In genomic region chr15:88269371-88270062, GRCh38 we compare ENCODE assay signal across 22 cellular contexts. TPM values are rescaled to one million over a fixed set of nuclear protein-coding genes. Genes with fewer than 3 reads are reported as not detected.
DNase-seq lines count a peak whose midpoint lies in the region; ATAC-seq and TF ChIP-seq lines count a peak whose summit lies in the region.
"Had no signal": no experiment of that assay in that cellular context is flagged by ENCODE, and none has a peak within 500 bp of the region (broad histone marks: within the 10 kb centered on the region; RNA-seq: fewer than 3 reads in every experiment).

No MANE protein-coding gene starts in this region.

- H4K91ac ChIP-seq in H9 (ENCODE audit: insufficient read length, low read depth, low read length) = no peak overlapping the region

- no peak for TF ChIP-seq POLR2A in spleen (IDR thresholded peaks at IDR 0.05)

- no peak overlapping the region for H3K23ac ChIP-seq in H9 (ENCODE audit: insufficient read length, low read depth, low read length)

- peaks cover 0 to 7% of the 10 kb centered on the region in 2 experiments; a peak in 2 of 4 replicates for H3K4me1 Mint-ChIP-seq in H9
- no peaks in the 10 kb centered on the region for H3K4me1 Mint-ChIP-seq in immature natural killer cell
- H3K4me1 Mint-ChIP-seq: CD14-positive monocyte; CD8-positive, alpha-beta memory T cell had no signal

- H3K14ac ChIP-seq in H9 (ENCODE audit: insufficient read depth, low read length) = no peak overlapping the region

- no peak overlapping the region for H4K8ac ChIP-seq in H9 (replicated peaks; ENCODE audit: insufficient read length, low read depth, low read length)

- WGBS in H9 (ENCODE audit: extremely low coverage, insufficient read length, low lambda C conversion rate) = no CpG with 5 or more reads among the region's 4 CpGs
- WGBS in spleen, 5 donors = 56 to 75% (median 65%) methylated on average over 3 to 4 of the region's 4 CpGs

- DNase-seq in H9 = no peak
- DNase-seq in cerebellar cortex (ENCODE audit: low spot score) = peak; percentile 83
- DNase-seq in medulla oblongata (ENCODE audit: extremely low spot score) = peak; percentile 68
- peak; percentile 25 for DNase-seq in spleen
- no peak for DNase-seq in left lobe of liver (ENCODE audit: low spot score)
- no peak for DNase-seq in immature natural killer cell
- DNase-seq in NCI-H1092 treated with DMSO at 0.1 percent for 48 hours (lab: John Stamatoyannopoulos, UW) = no peak
- DNase-seq: 8988T; ACHN; AML-193; BE2C; CD4-positive, alpha-beta T cell; CD8-positive, alpha-beta memory T cell; DMS 273 treated with DMSO at 0.1 percent for 48 hours; DMS79; EL; GM23248; HFFc6 had no signal

- no peak overlapping the region for H3K18ac ChIP-seq in H9 (ENCODE audit: insufficient read length, low read depth, low read length)

- no peak overlapping the region for H2AK5ac ChIP-seq in H9 (ENCODE audit: insufficient read length, low read length)

- H3K9ac ChIP-seq in H9 (ENCODE audit: extremely low read depth, insufficient read length, low read length) = no peak overlapping the region
- H3K9ac ChIP-seq: BLaER1 treated with 17β-estradiol and CSF1 and Interleukin-3, amounts not matched to agents 10 nM and 100 nM; GM23248 had no signal

- H3K9me3 Mint-ChIP-seq in H9 (no peaks in the 10 kb centered on the region), immature natural killer cell (no peaks in the 10 kb centered on the region)
- H3K9me3 Mint-ChIP-seq: CD14-positive monocyte; CD4-positive, alpha-beta T cell; CD8-positive, alpha-beta memory T cell; HFFc6 had no signal

- no peak overlapping the region for H2BK20ac ChIP-seq in H9 (ENCODE audit: low read depth, low read length, poor library complexity, severe bottlenecking)

- H3K27ac Mint-ChIP-seq in H9 (no peak overlapping the region), immature natural killer cell (no peak overlapping the region)
- H3K27ac Mint-ChIP-seq: CD14-positive monocyte; CD4-positive, alpha-beta T cell; CD8-positive, alpha-beta memory T cell; HFFc6 had no signal

- no peaks in the 10 kb centered on the region for H4K20me1 ChIP-seq in H9 (ENCODE audit: control insufficient read depth, insufficient read depth, insufficient read length)
- H4K20me1 ChIP-seq: BLaER1 treated with 17β-estradiol and CSF1 and Interleukin-3, amounts not matched to agents 10 nM and 100 nM had no signal

- no peak overlapping the region for H2AFZ ChIP-seq in H9 (ENCODE audit: low read length)
- H2AFZ ChIP-seq: GM23248 had no signal

- H3K27me3 Mint-ChIP-seq in H9 (ENCODE audit: low read depth) (peaks cover 81% of the 10 kb centered on the region), immature natural killer cell (ENCODE audit: low read depth in 3 of 3) (peaks cover 0 to 3% (median 2%) of the 10 kb centered on the region in 3 donors)

- H3K56ac ChIP-seq in H9 (ENCODE audit: insufficient read length, low read depth, low read length) = no peak overlapping the region

- H3K27me3 ChIP-seq in H9 (ENCODE audit: insufficient read depth, low read length) (no peaks in the 10 kb centered on the region; the same call in 1 of the 2 replicates), spleen (replicated peaks in 1 of 7) (peaks cover 0 to 46% (median 0%) of the 10 kb centered on the region in 7 donors)
- H3K27me3 ChIP-seq: BLaER1 treated with 17β-estradiol and CSF1 and Interleukin-3, amounts not matched to agents 10 nM and 100 nM had no signal

- H2BK12ac ChIP-seq in H9 (ENCODE audit: insufficient read length, low read depth, low read length) = no peak overlapping the region

- H3K79me1 ChIP-seq in H9 (ENCODE audit: insufficient read depth, low read depth, low read length, poor library complexity, severe bottlenecking) = no peaks in the 10 kb centered on the region

- no peak for ATAC-seq in left lobe of liver
- ATAC-seq: A549 had no signal

- no peaks in the 10 kb centered on the region for H3K23me2 ChIP-seq in H9 (ENCODE audit: insufficient read length, low read depth, low read length, poor library complexity, severe bottlenecking)

- no peak overlapping the region for H2BK15ac ChIP-seq in H9 (ENCODE audit: low read depth, low read length)

- H3K4me2 ChIP-seq in H9 (ENCODE audit: insufficient read depth, insufficient read length, low read length) = no peak overlapping the region
- H3K4me2 ChIP-seq: A549; BLaER1 treated with 17β-estradiol and CSF1 and Interleukin-3, amounts not matched to agents 10 nM and 100 nM had no signal

- H3K79me2 ChIP-seq in H9 (ENCODE audit: insufficient read depth, low read length) = no peaks in the 10 kb centered on the region

- no peak overlapping the region for H3K4me3 ChIP-seq in spleen
- H3K4me3 ChIP-seq: A549; BLaER1 treated with 17β-estradiol and CSF1 and Interleukin-3, amounts not matched to agents 10 nM and 100 nM; GM23248; HAP-1 had no signal

- TF ChIP-seq CTCF in H9 (conservative IDR thresholded peaks at IDR 0.05) = no peak
- no peak for TF ChIP-seq CTCF in spleen (IDR thresholded peaks at IDR 0.05 in 8 of 11, conservative IDR thresholded peaks at IDR 0.05 in 3 of 11)

- H2BK120ac ChIP-seq in H9 (ENCODE audit: low read depth, low read length, poor library complexity, severe bottlenecking) = peak overlapping the region; percentile 30

- H3K36me3 Mint-ChIP-seq in H9 (ENCODE audit: insufficient read depth in 1 of 3, low read depth in 3 of 3) (no peaks in the 10 kb centered on the region), immature natural killer cell (no peaks in the 10 kb centered on the region)
- H3K36me3 Mint-ChIP-seq: CD14-positive monocyte; CD8-positive, alpha-beta memory T cell had no signal

- no peaks in the 10 kb centered on the region for H3K4me1 ChIP-seq in H9 (ENCODE audit: insufficient read depth, low read length)
- no peaks in the 10 kb centered on the region for H3K4me1 ChIP-seq in spleen
- H3K4me1 ChIP-seq: BE2C, HAP-1 had no signal

- H2BK5ac ChIP-seq in H9 (ENCODE audit: insufficient read length, low read length) = no peak overlapping the region

- no peak overlapping the region for H3K4ac ChIP-seq in H9 (ENCODE audit: low read depth, low read length)

- no peaks in the 10 kb centered on the region for H3K36me3 ChIP-seq in spleen
- H3K36me3 ChIP-seq: BE2C; BLaER1 treated with 17β-estradiol and CSF1 and Interleukin-3, amounts not matched to agents 10 nM and 100 nM; HAP-1 had no signal

- intact Hi-C loops in spleen (cut with DNase I; ENCODE audit: low total_unique reads) = no loop called here

- no peak overlapping the region for H3K4me3 Mint-ChIP-seq in H9
- no peak overlapping the region for H3K4me3 Mint-ChIP-seq in immature natural killer cell
- H3K4me3 Mint-ChIP-seq: CD4-positive, alpha-beta T cell; CD8-positive, alpha-beta memory T cell; HFFc6 had no signal

- no peak overlapping the region for H4K5ac ChIP-seq in H9 (ENCODE audit: insufficient read length, low read depth, low read length)

- H3T11ph ChIP-seq in H9 (ENCODE audit: low read length) = no peak overlapping the region

- H3K27ac ChIP-seq in H9 (ENCODE audit: insufficient read length, low read depth, low read length) (no peak overlapping the region), spleen (no peak overlapping the region)
- H3K27ac ChIP-seq: BLaER1 treated with 17β-estradiol and CSF1 and Interleukin-3, amounts not matched to agents 10 nM and 100 nM; GM23248 had no signal

- H3K9me3 ChIP-seq in H9 (ENCODE audit: control insufficient read depth, low read depth, low read length) = no peaks in the 10 kb centered on the region
- no peaks in the 10 kb centered on the region for H3K9me3 ChIP-seq in spleen
- H3K9me3 ChIP-seq: A549; BE2C; BLaER1 treated with 17β-estradiol and CSF1 and Interleukin-3, amounts not matched to agents 10 nM and 100 nM; HAP-1 had no signal

RNA-seq across cellular contexts. Expression of gene NTRK3, which starts 13.0 kb away (rescaled TPM):
- total RNA-seq in H9 (2021) = 2.4 and 2.5 TPM in 2 replicates
- total RNA-seq in spleen = 1 to 10 TPM in 6 of 7 donors, under 1 TPM in 1; 0.33 to 6.6 (median 2.2) TPM
- 1 to 10 TPM; 1.3 to 2.4 (median 1.6) TPM for polyA plus RNA-seq in spleen
- total RNA-seq in left lobe of liver = 0.38 TPM
- not detected for polyA plus RNA-seq in immature natural killer cell
- total RNA-seq: GM23248 had no signal
- polyA plus RNA-seq: CD14-positive monocyte; CD8-positive, alpha-beta memory T cell; GM23248 had no signal

Comparison
In these comparisons a context has a peak if more than half of its experiments do, and no peak if none do; other contexts are left out.
1. DNase-seq: peak in cerebellar cortex (single experiment), medulla oblongata (single experiment) and spleen (single experiment); none in H9 (single experiment), left lobe of liver (single experiment), immature natural killer cell (0 of 3) and NCI-H1092 treated with DMSO at 0.1 percent for 48 hours (single experiment).